Comparison of ENCODE assay signal across 27 cellular contexts in the genomic region with DNA sequence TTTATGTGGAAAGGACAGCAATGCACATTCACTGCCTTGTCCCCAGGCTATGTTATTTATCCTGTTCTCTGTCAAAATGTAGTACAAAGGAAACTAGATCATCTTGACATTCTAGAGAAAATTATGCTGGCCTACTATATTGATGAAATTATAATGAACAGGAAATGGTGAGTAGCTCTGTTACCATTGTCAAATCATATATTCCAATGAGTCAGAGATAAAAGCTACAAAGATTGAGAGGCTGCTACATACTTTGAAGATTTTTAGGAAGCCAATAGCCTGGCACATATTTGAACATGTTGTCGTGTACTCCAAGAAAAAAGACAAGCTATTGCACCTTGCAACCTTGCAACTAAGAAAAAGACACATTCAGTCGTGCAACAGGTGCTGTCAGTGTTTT. TPM values are rescaled to one million over a fixed set of nuclear protein-coding genes. Genes with fewer than 3 reads are reported as not detected.
DNase-seq lines count a peak whose midpoint lies in the region; ATAC-seq, FAIRE-seq and TF ChIP-seq lines count a peak whose summit lies in the region.
"Had no signal": no experiment of that assay in that cellular context is flagged by ENCODE, and none has a peak within 500 bp of the region (broad histone marks: within the 10 kb centered on the region; RNA-seq: fewer than 3 reads in every experiment).

No MANE protein-coding gene starts in this region.

- H3K27me3 Mint-ChIP-seq in activated CD4-positive, alpha-beta T cell treated with anti-CD3 and anti-CD28 coated beads for 36 hours = peaks cover 14% of the 10 kb centered on the region
- no peaks in the 10 kb centered on the region for H3K27me3 Mint-ChIP-seq in activated CD4-positive, alpha-beta T cell treated with anti-CD3 and anti-CD28 coated beads, Interleukin-2, amount 10 ng/mL, durations not matched to agents 7 days and 5 days
- peaks cover 6% of the 10 kb centered on the region for H3K27me3 Mint-ChIP-seq in activated T-helper 17 cell treated with anti-CD3 and anti-CD28 coated beads, Interleukin-2, amount 50 U/mL, for 72 hours

- H2AFZ ChIP-seq in endothelial cell of umbilical vein (ENCODE audit: low read depth, low read length) = no peak overlapping the region
- H2AFZ ChIP-seq: GM23248 had no signal

- H3K79me2 ChIP-seq in endothelial cell of umbilical vein (ENCODE audit: control insufficient read depth, insufficient read depth, low read length) = no peaks in the 10 kb centered on the region

- H3K27ac Mint-ChIP-seq in activated CD4-positive, alpha-beta T cell treated with anti-CD3 and anti-CD28 coated beads for 36 hours = no peak overlapping the region
- H3K27ac Mint-ChIP-seq in activated CD4-positive, alpha-beta T cell treated with anti-CD3 and anti-CD28 coated beads, Interleukin-2, amount 10 ng/mL, durations not matched to agents 7 days and 5 days = no peak overlapping the region
- no peak overlapping the region for H3K27ac Mint-ChIP-seq in activated T-helper 17 cell treated with anti-CD3 and anti-CD28 coated beads, Interleukin-2, amount 50 U/mL, for 72 hours
- H3K27ac Mint-ChIP-seq: CD14-positive monocyte; CD4-positive, alpha-beta T cell; HFFc6 had no signal

- H3K9me3 Mint-ChIP-seq in activated CD4-positive, alpha-beta T cell treated with anti-CD3 and anti-CD28 coated beads for 36 hours (ENCODE audit: low read depth) = peaks cover 22% of the 10 kb centered on the region
- H3K9me3 Mint-ChIP-seq in activated CD4-positive, alpha-beta T cell treated with anti-CD3 and anti-CD28 coated beads, Interleukin-2, amount 10 ng/mL, durations not matched to agents 7 days and 5 days = peaks cover 18% of the 10 kb centered on the region
- H3K9me3 Mint-ChIP-seq in activated T-helper 17 cell treated with anti-CD3 and anti-CD28 coated beads, Interleukin-2, amount 50 U/mL, for 72 hours = peaks cover 37% of the 10 kb centered on the region

- no peak for FAIRE-seq in endothelial cell of umbilical vein (lab: Jason Lieb, UNC)
- FAIRE-seq: A204.1, G401.6, GM12892, H1 had no signal

- TF ChIP-seq POLR2A in endothelial cell of umbilical vein (IDR thresholded peaks at IDR 0.05; ENCODE audit: low read depth, low read length) = no peak
- TF ChIP-seq POLR2A in heart left ventricle (IDR thresholded peaks at IDR 0.05) = no peak

- H3K36me3 ChIP-seq in HEK293 (ENCODE audit: control insufficient read depth in 2 of 2, insufficient read depth in 1 of 2, low read length in 2 of 2) (no peaks in the 10 kb centered on the region), endothelial cell of umbilical vein (ENCODE audit: control insufficient read depth in 2 of 2, extremely low read depth in 1 of 2, insufficient read depth in 2 of 2, low read length in 2 of 2) (no peaks in the 10 kb centered on the region), heart left ventricle (no peaks in the 10 kb centered on the region)
- H3K36me3 ChIP-seq: BE2C had no signal

- H3K36me3 Mint-ChIP-seq in activated CD4-positive, alpha-beta T cell treated with anti-CD3 and anti-CD28 coated beads for 36 hours (ENCODE audit: low read depth) = peaks cover 1% of the 10 kb centered on the region
- no peaks in the 10 kb centered on the region for H3K36me3 Mint-ChIP-seq in activated CD4-positive, alpha-beta T cell treated with anti-CD3 and anti-CD28 coated beads, Interleukin-2, amount 10 ng/mL, durations not matched to agents 7 days and 5 days (ENCODE audit: low read depth)
- no peaks in the 10 kb centered on the region for H3K36me3 Mint-ChIP-seq in activated T-helper 17 cell treated with anti-CD3 and anti-CD28 coated beads, Interleukin-2, amount 50 U/mL, for 72 hours (ENCODE audit: low read depth)

- peak; percentile 42 for ATAC-seq in activated CD4-positive, alpha-beta T cell treated with anti-CD3 and anti-CD28 coated beads for 36 hours
- ATAC-seq in activated T-helper 17 cell treated with anti-CD3 and anti-CD28 coated beads, Interleukin-2, amount 50 U/mL, for 72 hours (replicated peaks) = peak; percentile 34
- no peak for ATAC-seq in heart left ventricle
- ATAC-seq: HCT116 had no signal

- CTCF ChIA-PET in activated CD4-positive, alpha-beta T cell treated with anti-CD3 and anti-CD28 coated beads for 36 hours (lab: Charles Lee) = interaction anchor here (0.6 to 0.9 kb wide), 3 partner anchors 12 to 378 kb away, joined by 3 read pairs; no protein-coding TSS in a partner anchor
- CTCF ChIA-PET in activated CD4-positive, alpha-beta T cell treated with anti-CD3 and anti-CD28 coated beads, Interleukin-2, amount 10 ng/mL, durations not matched to agents 7 days and 5 days (lab: Charles Lee) = no interaction called here
- CTCF ChIA-PET in HEK293 (lab: Yijun Ruan, JAX) = interaction anchor here (0.5 to 1.1 kb wide), 2 partner anchors 12 to 160 kb away, joined by 3 read pairs; no protein-coding TSS in a partner anchor
- CTCF ChIA-PET in endothelial cell of umbilical vein (lab: Charles Lee) = no interaction called here

- H3K4me3 Mint-ChIP-seq in activated CD4-positive, alpha-beta T cell treated with anti-CD3 and anti-CD28 coated beads for 36 hours = no peak overlapping the region
- H3K4me3 Mint-ChIP-seq in activated CD4-positive, alpha-beta T cell treated with anti-CD3 and anti-CD28 coated beads, Interleukin-2, amount 10 ng/mL, durations not matched to agents 7 days and 5 days = no peak overlapping the region
- H3K4me3 Mint-ChIP-seq in activated T-helper 17 cell treated with anti-CD3 and anti-CD28 coated beads, Interleukin-2, amount 50 U/mL, for 72 hours = no peak overlapping the region
- H3K4me3 Mint-ChIP-seq: CD14-positive monocyte; CD4-positive, alpha-beta T cell; HFFc6 had no signal

- dilution Hi-C loops in endothelial cell of umbilical vein (cut with MboI; ENCODE audit: extremely low pct_ligation_motif_present, low sequenced_read_pairs) = no loop called here

- H3K27ac ChIP-seq in HEK293 (ENCODE audit: extremely low read depth, low read depth, low read length) = no peak overlapping the region
- no peak overlapping the region for H3K27ac ChIP-seq in endothelial cell of umbilical vein (ENCODE audit: insufficient read depth, low read depth, low read length)
- no peak overlapping the region for H3K27ac ChIP-seq in heart left ventricle
- H3K27ac ChIP-seq: 22Rv1; BLaER1 treated with 17β-estradiol and CSF1 and Interleukin-3, amounts not matched to agents 10 nM and 100 nM; GM23248 had no signal

- no TSS peak for BruUV-seq in endothelial cell of umbilical vein (replicated peaks; lab: Mats Ljungman, UMichigan)

- POLR2A ChIA-PET in activated CD4-positive, alpha-beta T cell treated with anti-CD3 and anti-CD28 coated beads for 36 hours (lab: Charles Lee) = no interaction called here
- POLR2A ChIA-PET in activated CD4-positive, alpha-beta T cell treated with anti-CD3 and anti-CD28 coated beads, Interleukin-2, amount 10 ng/mL, durations not matched to agents 7 days and 5 days (lab: Charles Lee) = no interaction called here
- POLR2A ChIA-PET in HEK293 (lab: Yijun Ruan, JAX) (no interaction called here), endothelial cell of umbilical vein (lab: Charles Lee) (no interaction called here)

- no peaks in the 10 kb centered on the region for H3K9me1 ChIP-seq in endothelial cell of umbilical vein (replicated peaks; ENCODE audit: control insufficient read depth, extremely low read depth, insufficient read depth, low read length)

- no peaks in the 10 kb centered on the region for H3K4me1 ChIP-seq in HEK293 (ENCODE audit: control insufficient read depth, insufficient read depth, low read length)
- H3K4me1 ChIP-seq in endothelial cell of umbilical vein (ENCODE audit: control insufficient read depth, extremely low read depth, insufficient read depth, low read length) = no peaks in the 10 kb centered on the region
- peaks cover 0 to under 1% (median 0%) of the 10 kb centered on the region in 12 donors for H3K4me1 ChIP-seq in heart left ventricle

- no peak for DNase-seq in activated CD4-positive, alpha-beta T cell treated with anti-CD3 and anti-CD28 coated beads for 36 hours
- no peak for DNase-seq in activated CD4-positive, alpha-beta T cell treated with anti-CD3 and anti-CD28 coated beads, Interleukin-2, amount 10 ng/mL, durations not matched to agents 7 days and 5 days
- DNase-seq in endothelial cell of umbilical vein (ENCODE audit: low read depth, low spot score) (peak; percentile 3), dedifferentiated amniotic fluid mesenchymal stem cell (ENCODE audit: extremely low spot score) (no peak), heart left ventricle (no peak), NCI-H1105 (lab: John Stamatoyannopoulos, UW) (no peak)
- DNase-seq: ACHN; AML-193; BE2C; Calu3; CD4-positive, alpha-beta T cell; COR-L47; DMS53; DMS79 treated with DMSO at 0.1 percent for 48 hours; GM23248; H7; HFFc6 had no signal

- H3K4me1 Mint-ChIP-seq in activated CD4-positive, alpha-beta T cell treated with anti-CD3 and anti-CD28 coated beads for 36 hours = no peaks in the 10 kb centered on the region
- no peaks in the 10 kb centered on the region for H3K4me1 Mint-ChIP-seq in activated CD4-positive, alpha-beta T cell treated with anti-CD3 and anti-CD28 coated beads, Interleukin-2, amount 10 ng/mL, durations not matched to agents 7 days and 5 days
- H3K4me1 Mint-ChIP-seq in activated T-helper 17 cell treated with anti-CD3 and anti-CD28 coated beads, Interleukin-2, amount 50 U/mL, for 72 hours = peaks cover 3% of the 10 kb centered on the region

- intact Hi-C loops in activated CD4-positive, alpha-beta T cell treated with anti-CD3 and anti-CD28 coated beads for 36 hours (cut with DNase I, micrococcal nuclease) = no loop called here
- intact Hi-C loops in endothelial cell of umbilical vein (cut with micrococcal nuclease) = no loop called here
- intact Hi-C loops in heart left ventricle (cut with DNase I) = no loop called here

- TF ChIP-seq CTCF in HEK293 (tag by site-specific recombination; IDR thresholded peaks at IDR 0.05) (no peak), endothelial cell of umbilical vein (IDR thresholded peaks at IDR 0.05; ENCODE audit: extremely low read depth in 1 of 2, insufficient read depth in 1 of 2, low read depth in 1 of 2, low read length in 2 of 2) (no peak), heart left ventricle (IDR thresholded peaks at IDR 0.05) (no peak)

- H4K20me1 ChIP-seq in endothelial cell of umbilical vein (replicated peaks; ENCODE audit: control insufficient read depth, extremely low read depth, insufficient read depth, low read length) = no peaks in the 10 kb centered on the region
- H4K20me1 ChIP-seq: BLaER1 treated with 17β-estradiol and CSF1 and Interleukin-3, amounts not matched to agents 10 nM and 100 nM had no signal

- H3K4me2 ChIP-seq in endothelial cell of umbilical vein (ENCODE audit: insufficient read depth, low read length) = no peak overlapping the region
- H3K4me2 ChIP-seq: BLaER1 treated with 17β-estradiol and CSF1 and Interleukin-3, amounts not matched to agents 10 nM and 100 nM had no signal

- no peaks in the 10 kb centered on the region for H3K9me3 ChIP-seq in HEK293 (ENCODE audit: control insufficient read depth, insufficient read depth, low read depth, low read length)
- no peaks in the 10 kb centered on the region for H3K9me3 ChIP-seq in endothelial cell of umbilical vein (replicated peaks; ENCODE audit: control insufficient read depth, insufficient read depth, low read length)
- peaks cover 0 to 35% (median 5%) of the 10 kb centered on the region in 12 donors for H3K9me3 ChIP-seq in heart left ventricle
- H3K9me3 ChIP-seq: BE2C had no signal

- H3K4me3 ChIP-seq in HEK293 (ENCODE audit: low read depth, low read length) (no peak overlapping the region), endothelial cell of umbilical vein (replicated peaks in 1 of 3; ENCODE audit: insufficient read depth in 1 of 3, low read depth in 1 of 3, low read length in 3 of 3) (no peak overlapping the region), heart left ventricle (no peak overlapping the region)
- H3K4me3 ChIP-seq: BLaER1 treated with 17β-estradiol and CSF1 and Interleukin-3, amounts not matched to agents 10 nM and 100 nM; GM23248 had no signal

- WGBS in heart left ventricle, 4 donors = 58 to 75% (median 69%) methylated on average over 2 of the region's 2 CpGs

- H3K27me3 ChIP-seq in endothelial cell of umbilical vein (ENCODE audit: control insufficient read depth in 2 of 2, insufficient read depth in 2 of 2, low read length in 2 of 2) = no peaks in the 10 kb centered on the region
- H3K27me3 ChIP-seq in heart left ventricle = no peaks in the 10 kb centered on the region
- H3K27me3 ChIP-seq: BE2C; BLaER1 treated with 17β-estradiol and CSF1 and Interleukin-3, amounts not matched to agents 10 nM and 100 nM had no signal

- H3K9ac ChIP-seq in endothelial cell of umbilical vein (replicated peaks; ENCODE audit: extremely low read depth, insufficient read depth, low read length) = no peak overlapping the region
- H3K9ac ChIP-seq: BLaER1 treated with 17β-estradiol and CSF1 and Interleukin-3, amounts not matched to agents 10 nM and 100 nM; GM23248 had no signal

RNA-seq across cellular contexts. Expression of gene TET2, which starts 52.7 kb away (rescaled TPM):
- total RNA-seq in activated CD4-positive, alpha-beta T cell treated with anti-CD3 and anti-CD28 coated beads for 36 hours = 10 to 100 TPM; 35.0 to 40.6 TPM
- 10 to 100 TPM; 22.6 to 25.3 TPM for total RNA-seq in activated CD4-positive, alpha-beta T cell treated with anti-CD3 and anti-CD28 coated beads, Interleukin-2, amount 10 ng/mL, durations not matched to agents 7 days and 5 days
- total RNA-seq in activated T-helper 17 cell treated with anti-CD3 and anti-CD28 coated beads, Interleukin-2, amount 50 U/mL, for 72 hours = 10 to 100 TPM; 41.8 to 87.4 TPM
- 17.5 and 19.8 TPM in 2 replicates for total RNA-seq in endothelial cell of umbilical vein
- 4.7 and 4.8 TPM in 2 replicates for polyA plus RNA-seq in endothelial cell of umbilical vein
- polyA plus RNA-seq in endothelial cell of umbilical vein (2011; cell fraction: cytosol; rRNA removed) = 5.1 and 5.3 TPM in 2 replicates
- polyA plus RNA-seq in endothelial cell of umbilical vein (2011; cell fraction: nucleus; rRNA removed) = 24.8 and 26.3 TPM in 2 replicates
- 5.3 and 7.7 TPM in 2 replicates for polyA plus RNA-seq in endothelial cell of umbilical vein (2012)
- 28.4 and 40.4 TPM in 2 replicates for polyA minus RNA-seq in endothelial cell of umbilical vein
- 7.4 TPM for polyA minus RNA-seq in endothelial cell of umbilical vein (2011; cell fraction: cytosol; rRNA and poly(A)+ RNA removed)
- polyA minus RNA-seq in endothelial cell of umbilical vein (2011; cell fraction: nucleus; rRNA and poly(A)+ RNA removed) = 96.0 and 115 TPM in 2 replicates
- 10 to 100 TPM in 8 of 9 donors, 1 to 10 TPM in 1; 9.5 to 25.6 (median 15.4) TPM for total RNA-seq in heart left ventricle
- polyA plus RNA-seq in heart left ventricle = 1 to 10 TPM; 2.9 to 3.3 TPM

Comparison
In these comparisons a context has a peak if more than half of its experiments do, and no peak if none do; other contexts are left out.
1. CTCF ChIA-PET loops: an anchor here in activated CD4-positive, alpha-beta T cell treated with anti-CD3 and anti-CD28 coated beads for 36 hours (0.6 to 0.9 kb wide) and HEK293 (0.5 to 1.1 kb wide); none called in activated CD4-positive, alpha-beta T cell treated with anti-CD3 and anti-CD28 coated beads, Interleukin-2, amount 10 ng/mL, durations not matched to agents 7 days and 5 days and endothelial cell of umbilical vein.
2. ATAC-seq: peak in activated CD4-positive, alpha-beta T cell treated with anti-CD3 and anti-CD28 coated beads for 36 hours (single experiment) and activated T-helper 17 cell treated with anti-CD3 and anti-CD28 coated beads, Interleukin-2, amount 50 U/mL, for 72 hours (single experiment); none in heart left ventricle (0 of 4).